7 cellular contexts compared by ENCODE assay signal in the genomic region with DNA sequence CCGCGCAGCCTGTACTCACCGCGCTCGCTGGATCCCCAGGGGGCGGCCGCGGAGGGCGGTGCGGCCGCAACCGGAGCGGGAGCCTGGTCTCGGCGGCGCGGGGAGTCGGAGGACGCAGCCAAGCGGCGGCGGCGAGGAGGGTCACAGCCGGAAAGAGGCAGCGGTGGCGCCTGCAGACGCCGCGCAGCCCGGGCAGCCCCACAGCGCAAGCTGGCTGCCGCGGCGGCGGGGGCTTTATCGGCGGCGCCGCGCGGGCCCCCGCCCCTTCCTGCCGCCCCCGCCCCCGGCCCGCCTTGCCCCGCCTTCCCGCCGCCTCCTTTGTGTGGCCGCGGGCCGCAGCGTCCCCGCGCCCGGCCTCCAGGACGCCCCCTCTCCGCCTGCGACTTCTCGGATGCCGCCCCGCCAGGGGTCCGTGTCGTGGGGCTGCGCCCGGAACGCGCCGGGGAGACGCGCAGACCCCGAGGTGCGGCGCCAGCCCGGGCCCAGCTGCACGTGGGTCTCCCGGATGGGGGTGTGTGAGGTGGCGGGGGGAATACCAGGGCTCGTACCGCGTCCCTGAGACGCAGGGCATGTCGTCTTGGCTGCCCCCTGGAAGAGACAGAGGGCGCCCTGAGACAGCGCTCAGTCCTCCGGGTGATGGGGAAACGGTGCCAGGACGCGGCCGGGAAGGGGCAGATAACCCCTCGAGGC. TPM values are rescaled to one million over a fixed set of nuclear protein-coding genes. Genes with fewer than 3 reads are reported as not detected.
DNase-seq lines count a peak whose midpoint lies in the region; ATAC-seq and TF ChIP-seq lines count a peak whose summit lies in the region.

A gene with protein sequence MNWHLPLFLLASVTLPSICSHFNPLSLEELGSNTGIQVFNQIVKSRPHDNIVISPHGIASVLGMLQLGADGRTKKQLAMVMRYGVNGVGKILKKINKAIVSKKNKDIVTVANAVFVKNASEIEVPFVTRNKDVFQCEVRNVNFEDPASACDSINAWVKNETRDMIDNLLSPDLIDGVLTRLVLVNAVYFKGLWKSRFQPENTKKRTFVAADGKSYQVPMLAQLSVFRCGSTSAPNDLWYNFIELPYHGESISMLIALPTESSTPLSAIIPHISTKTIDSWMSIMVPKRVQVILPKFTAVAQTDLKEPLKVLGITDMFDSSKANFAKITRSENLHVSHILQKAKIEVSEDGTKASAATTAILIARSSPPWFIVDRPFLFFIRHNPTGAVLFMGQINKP (minus strand): TSS at position 207 of the 690 bp plus-strand sequence. CDS start 37,386 bp downstream, outside the sequence.

- H3K9me3 Mint-ChIP-seq in activated CD4-positive, alpha-beta memory T cell treated with anti-CD3 and anti-CD28 coated beads for 36 hours: no peaks in the 10 kb centered on the region
- H3K9me3 Mint-ChIP-seq in memory B cell: no peaks in the 10 kb centered on the region

- H3K4me3 Mint-ChIP-seq in activated CD4-positive, alpha-beta memory T cell treated with anti-CD3 and anti-CD28 coated beads for 36 hours: peak within 1 kb of the TSS; percentile 83
- H3K4me3 Mint-ChIP-seq in memory B cell: peak within 1 kb of the TSS; percentile 82

- H3K4me1 Mint-ChIP-seq in activated CD4-positive, alpha-beta memory T cell treated with anti-CD3 and anti-CD28 coated beads for 36 hours (ENCODE audit: low read depth): peaks cover 12% of the 10 kb centered on the region
- peaks cover 9% of the 10 kb centered on the region for H3K4me1 Mint-ChIP-seq in memory B cell

- intact Hi-C loops in activated CD4-positive, alpha-beta memory T cell treated with anti-CD3 and anti-CD28 coated beads for 36 hours (cut with micrococcal nuclease): loop anchor here (1.0 to 5.0 kb wide), 4 partner anchors 13 to 342 kb away; no protein-coding TSS in a partner anchor

- CTCF ChIA-PET in activated CD4-positive, alpha-beta memory T cell treated with anti-CD3 and anti-CD28 coated beads for 36 hours (lab: Charles Lee): interaction anchor here (1.3 to 1.6 kb wide), 4 partner anchors 13 to 245 kb away, joined by 3 to 8 read pairs (median 5); no protein-coding TSS in a partner anchor

- ATAC-seq in GM18505 (IDR thresholded peaks at IDR 0.05; ENCODE audit: unreplicated experiment): peak; percentile 49
- ATAC-seq in HG02798 (IDR thresholded peaks at IDR 0.05; ENCODE audit: poor library complexity, unreplicated experiment): peak; percentile 51
- ATAC-seq in memory B cell (ENCODE audit: low read depth): peak; percentile 66

- H3K27me3 Mint-ChIP-seq in activated CD4-positive, alpha-beta memory T cell treated with anti-CD3 and anti-CD28 coated beads for 36 hours: peaks cover 52% of the 10 kb centered on the region
- peaks cover 33% of the 10 kb centered on the region for H3K27me3 Mint-ChIP-seq in memory B cell

- H3K4me3 ChIP-seq in endocrine pancreas (ENCODE audit: control insufficient read depth, insufficient read depth, low read length): peak within 1 kb of the TSS; percentile 90

- no peak within 1 kb of the TSS for H3K27ac Mint-ChIP-seq in activated CD4-positive, alpha-beta memory T cell treated with anti-CD3 and anti-CD28 coated beads for 36 hours
- no peak within 1 kb of the TSS for H3K27ac Mint-ChIP-seq in memory B cell

- peak; percentile 77 for DNase-seq in NCI-H2227 (lab: John Stamatoyannopoulos, UW; ENCODE audit: unreplicated experiment)
- peak; percentile 65 for DNase-seq in activated CD4-positive, alpha-beta memory T cell treated with anti-CD3 and anti-CD28 coated beads for 36 hours
- DNase-seq in memory B cell (ENCODE audit: low spot score in 2 of 2): peak; percentile 10 to 25
- peak; percentile 19 for DNase-seq in stimulated activated CD8-positive, alpha-beta memory T cell treated with anti-CD3 and anti-CD28 coated beads, Interleukin-12 subunit alpha, Interleukin-12 subunit beta, amount 100 ng/mL, for 1 hour (ENCODE audit: low read depth)

- H3K36me3 ChIP-seq in endocrine pancreas (ENCODE audit: control insufficient read depth, insufficient read depth, low read length): no peaks in the 10 kb centered on the region

- no peaks in the 10 kb centered on the region for H3K9me3 ChIP-seq in endocrine pancreas (ENCODE audit: control insufficient read depth, low read length)

- H3K9ac ChIP-seq in endocrine pancreas (ENCODE audit: control insufficient read depth, insufficient read depth, low read length): peak within 1 kb of the TSS; percentile 62

- H3K4me1 ChIP-seq in endocrine pancreas (ENCODE audit: control insufficient read depth, insufficient read depth, low read length): peaks cover 6% of the 10 kb centered on the region

- H3K27me3 ChIP-seq in endocrine pancreas (ENCODE audit: control insufficient read depth, insufficient read depth, low read length): no peaks in the 10 kb centered on the region

- TF ChIP-seq POLR2A in GM18505 (IDR thresholded peaks at IDR 0.05; ENCODE audit: borderline replicate concordance, extremely low read depth, insufficient read depth, insufficient read length): no peak

- POLR2A ChIA-PET in activated CD4-positive, alpha-beta memory T cell treated with anti-CD3 and anti-CD28 coated beads for 36 hours (lab: Charles Lee): interaction anchor here (1.3 kb wide), 1 partner anchor 33 kb away, joined by 3 read pairs; no protein-coding TSS in a partner anchor

- no peaks in the 10 kb centered on the region for H3K36me3 Mint-ChIP-seq in activated CD4-positive, alpha-beta memory T cell treated with anti-CD3 and anti-CD28 coated beads for 36 hours
- H3K36me3 Mint-ChIP-seq in memory B cell: no peaks in the 10 kb centered on the region

RNA-seq across cellular contexts. Expression of the gene that starts here (rescaled TPM):
- 10 to 100 TPM; 16.4 to 16.5 TPM for total RNA-seq in activated CD4-positive, alpha-beta memory T cell treated with anti-CD3 and anti-CD28 coated beads for 36 hours

Comparison
In these comparisons a context has a peak if more than half of its experiments do, and no peak if none do; other contexts are left out.
1. Peak in every context shown above with its lines: DNase-seq, ATAC-seq and H3K4me3 ChIP-seq.
2. DNase-seq: peak in every context shown above with its lines; median percentile 77 in NCI-H2227; 65 in activated CD4-positive, alpha-beta memory T cell treated with anti-CD3 and anti-CD28 coated beads for 36 hours; 19 in stimulated activated CD8-positive, alpha-beta memory T cell treated with anti-CD3 and anti-CD28 coated beads, Interleukin-12 subunit alpha, Interleukin-12 subunit beta, amount 100 ng/mL, for 1 hour; 18 in memory B cell.